Comparison of ENCODE assay signal across 15 cellular contexts in the genomic region with DNA sequence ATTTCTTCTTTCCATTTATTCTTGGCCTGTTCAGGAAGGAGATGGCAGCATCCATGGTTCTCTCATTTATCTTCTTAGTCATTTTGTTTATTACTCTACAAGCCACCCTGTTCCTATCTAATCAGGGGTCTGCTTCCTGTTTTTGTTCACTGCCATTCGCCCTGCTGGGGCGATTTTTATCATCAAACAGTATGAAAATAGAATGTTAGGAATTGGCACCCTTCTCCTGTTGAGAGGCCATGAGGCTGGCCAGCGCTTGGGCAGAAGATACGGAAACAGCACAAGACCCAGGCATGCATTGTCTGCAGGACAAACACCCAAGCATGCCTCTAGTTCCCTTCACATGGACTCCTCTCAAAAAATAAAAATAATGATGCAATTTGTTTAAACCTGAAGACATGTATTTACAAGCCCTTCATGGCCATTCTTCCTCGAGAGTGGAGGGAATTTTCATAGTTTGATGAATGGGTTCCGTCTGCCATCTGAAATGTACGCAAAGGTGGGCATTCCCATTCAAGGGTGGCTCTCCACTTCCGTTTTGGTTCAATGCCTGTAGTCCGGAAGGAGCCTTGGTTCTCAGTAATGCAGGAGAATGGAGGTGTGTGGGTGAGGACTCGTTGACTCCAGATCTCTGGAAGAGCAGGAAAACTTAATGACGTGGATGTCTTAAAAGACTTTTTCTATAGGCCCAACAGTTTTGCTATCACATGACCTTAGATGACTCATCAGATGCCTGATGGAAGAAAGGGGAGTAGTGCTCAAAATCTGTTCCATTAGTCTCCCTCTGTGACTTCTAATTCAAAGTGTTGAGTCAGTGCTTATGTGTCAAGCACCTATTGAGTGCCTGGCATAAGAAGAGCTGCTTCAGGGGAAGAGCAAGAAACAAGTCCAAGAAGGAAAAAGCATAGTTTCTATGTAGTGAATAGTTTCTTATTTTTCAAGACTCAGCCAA.
DNase-seq lines count a peak whose midpoint lies in the region; ATAC-seq, FAIRE-seq and TF ChIP-seq lines count a peak whose summit lies in the region.
"Had no signal": no experiment of that assay in that cellular context is flagged by ENCODE, and none has a peak within 500 bp of the region (broad histone marks: within the 10 kb centered on the region; RNA-seq: fewer than 3 reads in every experiment).

No MANE protein-coding gene starts in this region.

- dilution Hi-C loops in keratinocyte (cut with MboI; ENCODE audit: extremely low pct_ligation_motif_present, low sequenced_read_pairs): no loop called here

- H3K36me3 Mint-ChIP-seq in astrocyte (ENCODE audit: low read depth, unreplicated experiment): no peaks in the 10 kb centered on the region

- H3K9me3 ChIP-seq in astrocyte (ENCODE audit: insufficient read depth, low read depth, low read length): no peaks in the 10 kb centered on the region
- H3K9me3 ChIP-seq in keratinocyte (ENCODE audit: control insufficient read depth, low read depth, low read length): no peaks in the 10 kb centered on the region
- H3K9me3 ChIP-seq in kidney (ENCODE audit: control insufficient read depth in 1 of 2, low read length in 2 of 2): no peaks in the 10 kb centered on the region
- H3K9me3 ChIP-seq: mucosa of descending colon had no signal

- no peak overlapping the region for H3K4me3 Mint-ChIP-seq in astrocyte (ENCODE audit: unreplicated experiment)
- H3K4me3 Mint-ChIP-seq: activated CD8-positive, alpha-beta T cell treated with anti-CD3 and anti-CD28 coated beads, Interleukin-2, amount 10 ng/mL, durations not matched to agents 7 days and 5 days had no signal

- H3K79me2 ChIP-seq in astrocyte (ENCODE audit: insufficient read depth, low read length): no peaks in the 10 kb centered on the region
- H3K79me2 ChIP-seq in keratinocyte (ENCODE audit: control insufficient read depth, insufficient read depth, low read length): no peaks in the 10 kb centered on the region

- H3K4me2 ChIP-seq in astrocyte (ENCODE audit: low read length) (no peak overlapping the region), keratinocyte (ENCODE audit: control insufficient read depth, extremely low read depth, insufficient read depth, low read depth, low read length) (no peak overlapping the region)

- ATAC-seq in stimulated activated naive CD8-positive, alpha-beta T cell treated with anti-CD3 and anti-CD28 coated beads, Interleukin-15, Interleukin-2, amounts not matched to agents 100 U/mL and 50 U/mL, for 24 hours: no peak
- ATAC-seq: activated CD8-positive, alpha-beta T cell treated with anti-CD3 and anti-CD28 coated beads, Interleukin-2, amount 10 ng/mL, durations not matched to agents 7 days and 5 days; mucosa of descending colon had no signal

- H4K20me1 ChIP-seq in astrocyte (ENCODE audit: insufficient read depth, low read length) (no peaks in the 10 kb centered on the region), keratinocyte (ENCODE audit: control insufficient read depth, extremely low read depth, insufficient read depth, low read length) (no peaks in the 10 kb centered on the region)

- H2AFZ ChIP-seq in astrocyte (ENCODE audit: low read depth, low read length): peak overlapping the region; percentile 3
- H2AFZ ChIP-seq in keratinocyte (ENCODE audit: control insufficient read depth, low read length): no peak overlapping the region

- peaks cover 3% of the 10 kb centered on the region for H3K9me3 Mint-ChIP-seq in astrocyte (ENCODE audit: unreplicated experiment)

- no peak overlapping the region for H3K4me3 ChIP-seq in astrocyte (ENCODE audit: insufficient read depth, low read depth, low read length)
- no peak overlapping the region for H3K4me3 ChIP-seq in keratinocyte (ENCODE audit: control insufficient read depth in 2 of 3, extremely low read depth in 1 of 3, insufficient read depth in 2 of 3, low read depth in 1 of 3, low read length in 3 of 3)
- no peak overlapping the region for H3K4me3 ChIP-seq in kidney (ENCODE audit: low read length in 2 of 2)
- H3K4me3 ChIP-seq: mucosa of descending colon, skin epidermis had no signal

- H3K27me3 ChIP-seq in astrocyte (ENCODE audit: insufficient read depth, low read length) (no peaks in the 10 kb centered on the region), keratinocyte (ENCODE audit: control insufficient read depth, extremely low read depth, insufficient read depth, low read length) (no peaks in the 10 kb centered on the region)

- peak overlapping the region; percentile 0 for H3K27ac Mint-ChIP-seq in astrocyte (ENCODE audit: unreplicated experiment)
- H3K27ac Mint-ChIP-seq: activated CD8-positive, alpha-beta T cell treated with anti-CD3 and anti-CD28 coated beads, Interleukin-2, amount 10 ng/mL, durations not matched to agents 7 days and 5 days had no signal

- H3K9ac ChIP-seq in astrocyte (ENCODE audit: low read length) (no peak overlapping the region), keratinocyte (ENCODE audit: control insufficient read depth, extremely low read depth, insufficient read depth, low read length) (no peak overlapping the region), kidney (ENCODE audit: low read length in 2 of 2) (no peak overlapping the region)

- DNase-seq in COLO829 (ENCODE audit: low spot score) (peak; percentile 73), HTR-8/SVneo (ENCODE audit: insufficient read length, low spot score) (peak; percentile 31), astrocyte (ENCODE audit: low read depth) (peak; percentile 77), keratinocyte (ENCODE audit: low read depth, low spot score) (peak; percentile 48), kidney (no peak), NCI-H526 treated with DMSO at 0.1 percent for 48 hours (lab: John Stamatoyannopoulos, UW) (no peak), NCI-H748 (lab: John Stamatoyannopoulos, UW; ENCODE audit: unreplicated experiment) (no peak)
- no peak for DNase-seq in stimulated activated naive CD8-positive, alpha-beta T cell treated with anti-CD3 and anti-CD28 coated beads, Interleukin-15, Interleukin-2, amounts not matched to agents 100 U/mL and 50 U/mL, for 24 hours
- DNase-seq: activated CD8-positive, alpha-beta T cell treated with anti-CD3 and anti-CD28 coated beads, Interleukin-2, amount 10 ng/mL, durations not matched to agents 7 days and 5 days; amniotic stem cell; mucosa of descending colon; NCI-H187; Right ventricle myocardium superior; stimulated activated naive CD4-positive, alpha-beta T cell had no signal

- H3K27ac ChIP-seq in astrocyte (ENCODE audit: low read depth, low read length): no peak overlapping the region
- H3K27ac ChIP-seq in keratinocyte (ENCODE audit: control insufficient read depth, insufficient read depth, low read length): no peak overlapping the region
- H3K27ac ChIP-seq in kidney (ENCODE audit: low read depth in 2 of 2, low read length in 2 of 2): peak overlapping the region in 1 of 2 donors; percentile 14
- H3K27ac ChIP-seq: skin epidermis had no signal

- TF ChIP-seq CTCF in astrocyte (IDR thresholded peaks at IDR 0.05; ENCODE audit: insufficient read depth, low read depth, low read length) (no peak), keratinocyte (optimal IDR thresholded peaks at IDR 0.05 in 1 of 3, IDR thresholded peaks at IDR 0.05 in 1 of 3, conservative IDR thresholded peaks at IDR 0.05 in 1 of 3; ENCODE audit: extremely low read depth in 1 of 3, insufficient read depth in 2 of 3, low read length in 3 of 3) (no peak), kidney (IDR thresholded peaks at IDR 0.05; ENCODE audit: borderline replicate concordance, extremely low read depth, insufficient read depth) (no peak)

- no peaks in the 10 kb centered on the region for H3K27me3 Mint-ChIP-seq in astrocyte (ENCODE audit: low read depth, unreplicated experiment)

- intact Hi-C loops in kidney (cut with DNase I): no loop called here

- no peaks in the 10 kb centered on the region for H3K9me1 ChIP-seq in keratinocyte (ENCODE audit: control insufficient read depth, extremely low read depth, insufficient read depth, low read length)

- H3K36me3 ChIP-seq in astrocyte (ENCODE audit: insufficient read depth, low read length) (no peaks in the 10 kb centered on the region), keratinocyte (ENCODE audit: control insufficient read depth in 2 of 2, extremely low read depth in 1 of 2, insufficient read depth in 2 of 2, low read length in 2 of 2) (no peaks in the 10 kb centered on the region), kidney (ENCODE audit: control insufficient read depth in 1 of 2, insufficient read depth in 2 of 2, low read length in 2 of 2) (no peaks in the 10 kb centered on the region)

- no peak for FAIRE-seq in HTR-8/SVneo (lab: Jason Lieb, UNC)
- FAIRE-seq in astrocyte (lab: Jason Lieb, UNC): no peak
- no peak for FAIRE-seq in keratinocyte (lab: Jason Lieb, UNC)
- FAIRE-seq in kidney (lab: Jason Lieb, UNC): no peak

- peaks cover 23% of the 10 kb centered on the region for H3K4me1 Mint-ChIP-seq in astrocyte (ENCODE audit: low read depth, unreplicated experiment)

- peaks cover 19% of the 10 kb centered on the region for H3K4me1 ChIP-seq in astrocyte (ENCODE audit: insufficient read depth, low read length)
- no peaks in the 10 kb centered on the region for H3K4me1 ChIP-seq in keratinocyte (ENCODE audit: control insufficient read depth, extremely low read depth, insufficient read depth, low read length)
- H3K4me1 ChIP-seq in kidney (ENCODE audit: control insufficient read depth in 1 of 2, insufficient read depth in 1 of 2, low read depth in 1 of 2, low read length in 2 of 2): no peaks in the 10 kb centered on the region

Comparison
In these comparisons a context has a peak if more than half of its experiments do, and no peak if none do; other contexts are left out.
1. DNase-seq: peak in COLO829 (single experiment), HTR-8/SVneo (single experiment), astrocyte (single experiment) and keratinocyte (single experiment); none in stimulated activated naive CD8-positive, alpha-beta T cell treated with anti-CD3 and anti-CD28 coated beads, Interleukin-15, Interleukin-2, amounts not matched to agents 100 U/mL and 50 U/mL, for 24 hours (single experiment), kidney (single experiment), NCI-H526 treated with DMSO at 0.1 percent for 48 hours (single experiment) and NCI-H748 (single experiment).